9 cellular contexts compared by ENCODE assay signal in genomic region chr2:133591164-133591563, GRCh38. TPM values are rescaled to one million over a fixed set of nuclear protein-coding genes. Genes with fewer than 3 reads are reported as not detected.
DNase-seq lines count a peak whose midpoint lies in the region; ATAC-seq and TF ChIP-seq lines count a peak whose summit lies in the region.
"Had no signal": no experiment of that assay in that cellular context is flagged by ENCODE, and none has a peak within 500 bp of the region (broad histone marks: within the 10 kb centered on the region; RNA-seq: fewer than 3 reads in every experiment).

No MANE protein-coding gene starts in this region.

- H3K9me3 Mint-ChIP-seq in CD8-positive, alpha-beta memory T cell, result peaks cover 0 to 4% (median 0%) of the 10 kb centered on the region in 5 donors

- intact Hi-C loops in thyroid gland (cut with DNase I), result no loop called here

- H3K36me3 Mint-ChIP-seq in CD8-positive, alpha-beta memory T cell, result peaks cover 0 to 2% (median 0%) of the 10 kb centered on the region in 3 donors

- CTCF ChIA-PET in CD8-positive, alpha-beta memory T cell (lab: Charles Lee), result no interaction called here

- no peak overlapping the region for H3K27ac ChIP-seq in thyroid gland
- no peak overlapping the region for H3K27ac ChIP-seq in CD8-positive, alpha-beta memory T cell (ENCODE audit: low read depth, low read length)

- no peaks in the 10 kb centered on the region for H3K27me3 ChIP-seq in thyroid gland
- no peaks in the 10 kb centered on the region for H3K27me3 ChIP-seq in CD8-positive, alpha-beta memory T cell (ENCODE audit: insufficient read depth, low read length, poor library complexity, severe bottlenecking)

- H3K4me3 Mint-ChIP-seq in CD8-positive, alpha-beta memory T cell, result no peak overlapping the region

- POLR2A ChIA-PET in CD8-positive, alpha-beta memory T cell (lab: Charles Lee), result no interaction called here

- no peaks in the 10 kb centered on the region for H3K36me3 ChIP-seq in thyroid gland
- H3K36me3 ChIP-seq in CD8-positive, alpha-beta memory T cell (ENCODE audit: insufficient read depth, low read length), result no peaks in the 10 kb centered on the region

- H3K9me3 ChIP-seq in thyroid gland, result no peaks in the 10 kb centered on the region
- no peaks in the 10 kb centered on the region for H3K9me3 ChIP-seq in CD8-positive, alpha-beta memory T cell (ENCODE audit: low read length)

- no peak overlapping the region for H3K4me3 ChIP-seq in thyroid gland (replicated peaks in 1 of 3)
- no peak overlapping the region for H3K4me3 ChIP-seq in CD8-positive, alpha-beta memory T cell (ENCODE audit: low read length)
- H3K4me3 ChIP-seq: GM12878 had no signal

- peaks cover 0 to 7% of the 10 kb centered on the region in 2 donors for H3K4me1 ChIP-seq in thyroid gland
- H3K4me1 ChIP-seq in CD8-positive, alpha-beta memory T cell (ENCODE audit: insufficient read depth, low read length), result no peaks in the 10 kb centered on the region

- TF ChIP-seq POLR2A in thyroid gland (IDR thresholded peaks at IDR 0.05), result no peak

- H3K27ac Mint-ChIP-seq in CD8-positive, alpha-beta memory T cell, result no peak overlapping the region

- H3K27me3 Mint-ChIP-seq in CD8-positive, alpha-beta memory T cell, result no peaks in the 10 kb centered on the region

- no peaks in the 10 kb centered on the region for H3K4me1 Mint-ChIP-seq in CD8-positive, alpha-beta memory T cell

- peak in 1 of 6 experiments; percentile 15 for TF ChIP-seq CTCF in thyroid gland (IDR thresholded peaks at IDR 0.05)

- peak; percentile 90 for DNase-seq in NCI-H1694 treated with DMSO at 0.1 percent for 48 hours (lab: John Stamatoyannopoulos, UW)
- peak in 54 of 58 donors; percentile 13 to 90 (median 63) for DNase-seq in anterior cingulate cortex (lab: John Stamatoyannopoulos, UW)
- peak; percentile 41 for DNase-seq in kidney tubule cell (ENCODE audit: low spot score)
- peak; percentile 36 to 62 for DNase-seq in thyroid gland
- no peak for DNase-seq in CD8-positive, alpha-beta memory T cell
- DNase-seq in GF-D8 (lab: John Stamatoyannopoulos, UW), result no peak
- DNase-seq: kidney had no signal

- 19 to 31% methylated on average over 4 of the region's 4 CpGs for WGBS in thyroid gland, 2 donors

- ATAC-seq in GM19324 (IDR thresholded peaks at IDR 0.05; ENCODE audit: low FRiP score, unreplicated experiment), result no peak

RNA-seq across cellular contexts. Expression of gene NCKAP5, which starts 22.9 kb away (rescaled TPM):
- total RNA-seq in thyroid gland, result 1 to 10 TPM in 1 of 4 donors, under 1 TPM in 3; 0.45 to 1.2 (median 0.76) TPM
- not detected for total RNA-seq in CD8-positive, alpha-beta memory T cell
- not detected for polyA plus RNA-seq in CD8-positive, alpha-beta memory T cell

Comparison
In these comparisons a context has a peak if more than half of its experiments do, and no peak if none do; other contexts are left out.
1. DNase-seq: peak in NCI-H1694 treated with DMSO at 0.1 percent for 48 hours (single experiment), anterior cingulate cortex (54 of 58), kidney tubule cell (single experiment) and thyroid gland (2 of 2); none in CD8-positive, alpha-beta memory T cell (0 of 5) and GF-D8 (single experiment).